Comparison of ENCODE assay signal across 8 cellular contexts in the genomic region with DNA sequence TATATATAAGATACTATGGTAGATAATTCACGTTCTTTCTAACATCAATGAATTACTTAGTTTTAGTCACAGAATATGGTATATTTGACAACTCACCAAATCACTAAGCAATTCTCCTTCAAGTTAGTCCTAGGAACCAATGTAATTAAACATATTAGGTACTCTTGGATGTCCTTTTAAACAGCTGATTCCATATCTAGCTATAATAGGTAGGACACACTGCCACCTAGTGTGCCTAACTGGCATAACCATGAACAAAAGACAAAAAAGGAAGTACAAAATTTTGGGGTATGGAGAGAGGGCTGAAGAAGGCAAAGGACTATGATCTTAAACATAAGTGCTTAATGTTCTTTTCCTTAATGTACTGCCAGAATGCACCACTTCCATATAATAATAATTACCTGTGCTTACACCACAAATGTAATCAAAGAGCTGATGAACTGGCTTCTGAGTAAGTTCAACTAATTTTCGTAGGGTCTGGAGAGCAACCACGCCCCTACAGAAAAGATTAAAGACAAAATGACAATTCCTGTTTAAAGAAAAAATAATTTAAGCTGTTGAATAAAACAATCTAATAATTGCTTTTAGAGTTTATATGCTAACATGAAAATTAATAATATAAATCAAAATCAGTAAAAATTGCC. TPM values are rescaled to one million over a fixed set of nuclear protein-coding genes. Genes with fewer than 3 reads are reported as not detected.
DNase-seq lines count a peak whose midpoint lies in the region; ATAC-seq, FAIRE-seq and TF ChIP-seq lines count a peak whose summit lies in the region.

No MANE protein-coding gene starts in this region.

- no peaks in the 10 kb centered on the region for H3K9me3 ChIP-seq in CD8-positive, alpha-beta memory T cell (ENCODE audit: low read length)
- no peaks in the 10 kb centered on the region for H3K9me3 ChIP-seq in psoas muscle

- H3K4me3 Mint-ChIP-seq in CD8-positive, alpha-beta memory T cell = no peak overlapping the region

- H3K27ac ChIP-seq in CD8-positive, alpha-beta memory T cell (ENCODE audit: low read depth, low read length) = no peak overlapping the region
- no peak overlapping the region for H3K27ac ChIP-seq in psoas muscle

- ATAC-seq in psoas muscle = peak; percentile 37 to 79 (median 65)

- no peaks in the 10 kb centered on the region for H3K4me1 ChIP-seq in CD8-positive, alpha-beta memory T cell (ENCODE audit: insufficient read depth, low read length)
- no peaks in the 10 kb centered on the region for H3K4me1 ChIP-seq in psoas muscle

- CTCF ChIA-PET in CD8-positive, alpha-beta memory T cell (lab: Charles Lee) = interaction anchor here (0.9 to 1.8 kb wide), 10 partner anchors 9 to 320 kb away, joined by 3 to 10 read pairs (median 3); no protein-coding TSS in a partner anchor

- peaks cover 12 to 60% (median 19%) of the 10 kb centered on the region in 3 donors for H3K36me3 Mint-ChIP-seq in CD8-positive, alpha-beta memory T cell

- H3K27ac Mint-ChIP-seq in CD8-positive, alpha-beta memory T cell = peak overlapping the region in 1 of 8 donors; percentile 35

- H3K27me3 Mint-ChIP-seq in CD8-positive, alpha-beta memory T cell = no peaks in the 10 kb centered on the region

- H3K27me3 ChIP-seq in CD8-positive, alpha-beta memory T cell (ENCODE audit: insufficient read depth, low read length, poor library complexity, severe bottlenecking) = no peaks in the 10 kb centered on the region
- no peaks in the 10 kb centered on the region for H3K27me3 ChIP-seq in psoas muscle (ENCODE audit: insufficient read depth in 3 of 3, low read length in 2 of 3)

- peaks cover 7% of the 10 kb centered on the region for H3K36me3 ChIP-seq in CD8-positive, alpha-beta memory T cell (ENCODE audit: insufficient read depth, low read length)
- H3K36me3 ChIP-seq in psoas muscle (ENCODE audit: insufficient read depth in 1 of 2, low read depth in 1 of 2) = peaks cover 3 to 85% of the 10 kb centered on the region in 2 donors

- peaks cover 0 to 4% (median 0%) of the 10 kb centered on the region in 3 donors for H3K4me1 Mint-ChIP-seq in CD8-positive, alpha-beta memory T cell

- peak; percentile 76 for FAIRE-seq in GM19239 (lab: Jason Lieb, UNC)

- no peak overlapping the region for H3K4me3 ChIP-seq in CD8-positive, alpha-beta memory T cell (ENCODE audit: low read length)
- no peak overlapping the region for H3K4me3 ChIP-seq in psoas muscle

- TF ChIP-seq CTCF in psoas muscle (IDR thresholded peaks at IDR 0.05) = peak; percentile 80

- WGBS in psoas muscle, 3 donors = 88 to 94% (median 90%) methylated on average over 3 of the region's 3 CpGs

- no peaks in the 10 kb centered on the region for H3K9me3 Mint-ChIP-seq in CD8-positive, alpha-beta memory T cell

- DNase-seq in CD8-positive, alpha-beta memory T cell = peak in 3 of 5 donors; percentile 15 to 59 (median 21)
- DNase-seq in GM19239 (ENCODE audit: insufficient read length, low spot score) = no peak
- DNase-seq in HPDE6-E6E7 (ENCODE audit: extremely low spot score) = peak; percentile 21
- peak; percentile 26 for DNase-seq in NCI-H82 treated with DMSO at 0.1 percent for 48 hours (lab: John Stamatoyannopoulos, UW; ENCODE audit: unreplicated experiment)
- DNase-seq in activated CD8-positive, alpha-beta memory T cell treated with anti-CD3 and anti-CD28 coated beads, Interleukin-2, amount 50 U/mL, for 48 hours = peak; percentile 62
- peak; percentile 45 for DNase-seq in foreskin melanocyte
- DNase-seq in psoas muscle = no peak
- DNase-seq in 8988T = no peak

- intact Hi-C loops in psoas muscle (cut with DNase I) = loop anchor here (2.0 to 10.0 kb wide), 2 partner anchors 312 to 314 kb away; no protein-coding TSS in a partner anchor

- POLR2A ChIA-PET in CD8-positive, alpha-beta memory T cell (lab: Charles Lee) = no interaction called here

RNA-seq across cellular contexts. Expression of a gene that starts 28.7 kb away (rescaled TPM):
- 10 to 100 TPM; 16.3 to 17.9 TPM for total RNA-seq in CD8-positive, alpha-beta memory T cell
- 29.7 TPM for polyA plus RNA-seq in CD8-positive, alpha-beta memory T cell
- total RNA-seq in psoas muscle = 100 to 1,000 TPM in 1 of 4 donors, 10 to 100 TPM in 3; 30.3 to 103 (median 58.9) TPM
- polyA plus RNA-seq in psoas muscle = 10 to 100 TPM; 60.1 to 94.0 (median 65.6) TPM

RNA-seq across cellular contexts. Expression of a gene that starts 41.0 kb away (rescaled TPM):
- total RNA-seq in CD8-positive, alpha-beta memory T cell = under 1 TPM; 0.27 to 0.74 TPM
- 1.1 TPM for polyA plus RNA-seq in CD8-positive, alpha-beta memory T cell
- 1 to 10 TPM in 2 of 4 donors, under 1 TPM in 2; 0.21 to 1.1 (median 0.64) TPM for total RNA-seq in psoas muscle
- 1 to 10 TPM in 1 of 3 donors, under 1 TPM in 2; 0.06 to 1.8 (median 0.55) TPM for polyA plus RNA-seq in psoas muscle

Comparison
In these comparisons a context has a peak if more than half of its experiments do, and no peak if none do; other contexts are left out.
1. DNase-seq: peak in CD8-positive, alpha-beta memory T cell (3 of 5), HPDE6-E6E7 (single experiment), NCI-H82 treated with DMSO at 0.1 percent for 48 hours (single experiment), activated CD8-positive, alpha-beta memory T cell treated with anti-CD3 and anti-CD28 coated beads, Interleukin-2, amount 50 U/mL, for 48 hours (single experiment) and foreskin melanocyte (single experiment); none in GM19239 (single experiment), psoas muscle (0 of 2) and 8988T (single experiment).